1 cellular context compared by ENCODE assay signal in the genomic region with DNA sequence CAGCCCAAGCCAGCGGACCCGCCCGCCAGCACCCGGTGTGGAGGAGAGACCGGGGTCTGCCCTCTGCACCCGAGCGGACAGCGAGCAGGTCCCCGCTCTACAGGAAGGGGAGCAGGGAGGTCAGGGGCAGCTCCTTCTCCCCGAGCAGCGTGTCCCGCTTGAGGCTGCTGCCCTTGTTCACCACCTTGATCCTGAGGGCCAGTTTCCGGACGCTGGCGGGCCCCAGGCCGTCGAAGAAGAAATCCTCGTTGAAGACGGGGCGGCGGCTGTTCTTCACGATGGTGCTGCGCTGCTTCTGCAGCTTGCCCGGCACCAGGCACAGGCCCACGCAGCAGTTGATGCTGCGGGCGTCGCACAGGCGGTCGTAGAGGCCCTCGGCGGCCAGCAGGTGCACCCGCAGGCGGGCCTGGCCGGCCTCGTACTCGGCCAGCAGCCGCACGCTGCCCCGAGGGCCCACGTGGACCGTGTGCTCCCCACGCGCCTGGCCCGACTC.
TF ChIP-seq lines count a peak whose summit lies in the region.

No MANE protein-coding gene starts in this region.

TF ChIP-seq in GM23338, 12 proteins besides CTCF, POLR2A, EP300 and RAD21 (continued from another document):
- TF ChIP-seq, protein P1, sequence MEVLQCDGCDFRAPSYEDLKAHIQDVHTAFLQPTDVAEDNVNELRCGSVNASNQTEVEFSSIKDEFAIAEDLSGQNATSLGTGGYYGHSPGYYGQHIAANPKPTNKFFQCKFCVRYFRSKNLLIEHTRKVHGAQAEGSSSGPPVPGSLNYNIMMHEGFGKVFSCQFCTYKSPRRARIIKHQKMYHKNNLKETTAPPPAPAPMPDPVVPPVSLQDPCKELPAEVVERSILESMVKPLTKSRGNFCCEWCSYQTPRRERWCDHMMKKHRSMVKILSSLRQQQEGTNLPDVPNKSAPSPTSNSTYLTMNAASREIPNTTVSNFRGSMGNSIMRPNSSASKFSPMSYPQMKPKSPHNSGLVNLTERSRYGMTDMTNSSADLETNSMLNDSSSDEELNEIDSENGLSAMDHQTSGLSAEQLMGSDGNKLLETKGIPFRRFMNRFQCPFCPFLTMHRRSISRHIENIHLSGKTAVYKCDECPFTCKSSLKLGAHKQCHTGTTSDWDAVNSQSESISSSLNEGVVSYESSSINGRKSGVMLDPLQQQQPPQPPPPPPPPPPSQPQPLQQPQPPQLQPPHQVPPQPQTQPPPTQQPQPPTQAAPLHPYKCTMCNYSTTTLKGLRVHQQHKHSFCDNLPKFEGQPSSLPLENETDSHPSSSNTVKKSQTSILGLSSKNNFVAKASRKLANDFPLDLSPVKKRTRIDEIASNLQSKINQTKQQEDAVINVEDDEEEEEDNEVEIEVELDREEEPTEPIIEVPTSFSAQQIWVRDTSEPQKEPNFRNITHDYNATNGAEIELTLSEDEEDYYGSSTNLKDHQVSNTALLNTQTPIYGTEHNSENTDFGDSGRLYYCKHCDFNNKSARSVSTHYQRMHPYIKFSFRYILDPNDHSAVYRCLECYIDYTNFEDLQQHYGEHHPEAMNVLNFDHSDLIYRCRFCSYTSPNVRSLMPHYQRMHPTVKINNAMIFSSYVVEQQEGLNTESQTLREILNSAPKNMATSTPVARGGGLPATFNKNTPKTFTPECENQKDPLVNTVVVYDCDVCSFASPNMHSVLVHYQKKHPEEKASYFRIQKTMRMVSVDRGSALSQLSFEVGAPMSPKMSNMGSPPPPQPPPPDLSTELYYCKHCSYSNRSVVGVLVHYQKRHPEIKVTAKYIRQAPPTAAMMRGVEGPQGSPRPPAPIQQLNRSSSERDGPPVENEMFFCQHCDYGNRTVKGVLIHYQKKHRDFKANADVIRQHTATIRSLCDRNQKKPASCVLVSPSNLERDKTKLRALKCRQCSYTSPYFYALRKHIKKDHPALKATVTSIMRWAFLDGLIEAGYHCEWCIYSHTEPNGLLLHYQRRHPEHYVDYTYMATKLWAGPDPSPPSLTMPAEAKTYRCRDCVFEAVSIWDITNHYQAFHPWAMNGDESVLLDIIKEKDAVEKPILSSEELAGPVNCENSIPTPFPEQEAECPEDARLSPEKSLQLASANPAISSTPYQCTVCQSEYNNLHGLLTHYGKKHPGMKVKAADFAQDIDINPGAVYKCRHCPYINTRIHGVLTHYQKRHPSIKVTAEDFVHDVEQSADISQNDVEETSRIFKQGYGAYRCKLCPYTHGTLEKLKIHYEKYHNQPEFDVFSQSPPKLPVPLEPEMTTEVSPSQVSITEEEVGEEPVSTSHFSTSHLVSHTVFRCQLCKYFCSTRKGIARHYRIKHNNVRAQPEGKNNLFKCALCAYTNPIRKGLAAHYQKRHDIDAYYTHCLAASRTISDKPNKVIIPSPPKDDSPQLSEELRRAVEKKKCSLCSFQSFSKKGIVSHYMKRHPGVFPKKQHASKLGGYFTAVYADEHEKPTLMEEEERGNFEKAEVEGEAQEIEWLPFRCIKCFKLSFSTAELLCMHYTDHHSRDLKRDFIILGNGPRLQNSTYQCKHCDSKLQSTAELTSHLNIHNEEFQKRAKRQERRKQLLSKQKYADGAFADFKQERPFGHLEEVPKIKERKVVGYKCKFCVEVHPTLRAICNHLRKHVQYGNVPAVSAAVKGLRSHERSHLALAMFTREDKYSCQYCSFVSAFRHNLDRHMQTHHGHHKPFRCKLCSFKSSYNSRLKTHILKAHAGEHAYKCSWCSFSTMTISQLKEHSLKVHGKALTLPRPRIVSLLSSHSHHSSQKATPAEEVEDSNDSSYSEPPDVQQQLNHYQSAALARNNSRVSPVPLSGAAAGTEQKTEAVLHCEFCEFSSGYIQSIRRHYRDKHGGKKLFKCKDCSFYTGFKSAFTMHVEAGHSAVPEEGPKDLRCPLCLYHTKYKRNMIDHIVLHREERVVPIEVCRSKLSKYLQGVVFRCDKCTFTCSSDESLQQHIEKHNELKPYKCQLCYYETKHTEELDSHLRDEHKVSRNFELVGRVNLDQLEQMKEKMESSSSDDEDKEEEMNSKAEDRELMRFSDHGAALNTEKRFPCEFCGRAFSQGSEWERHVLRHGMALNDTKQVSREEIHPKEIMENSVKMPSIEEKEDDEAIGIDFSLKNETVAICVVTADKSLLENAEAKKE (CRISPR knock-in tag; IDR thresholded peaks at IDR 0.05) = no peak
- TF ChIP-seq EZH2 (IDR thresholded peaks at IDR 0.05; ENCODE audit: low read depth, unreplicated experiment) (no peak), ZNF331 (CRISPR knock-in tag; IDR thresholded peaks at IDR 0.05; ENCODE audit: low read depth) (no peak), NANOG (IDR thresholded peaks at IDR 0.05; ENCODE audit: borderline replicate concordance) (no peak), EZH2phosphoT487 (IDR thresholded peaks at IDR 0.05; ENCODE audit: unreplicated experiment) (no peak)
- TF ChIP-seq, protein P2, sequence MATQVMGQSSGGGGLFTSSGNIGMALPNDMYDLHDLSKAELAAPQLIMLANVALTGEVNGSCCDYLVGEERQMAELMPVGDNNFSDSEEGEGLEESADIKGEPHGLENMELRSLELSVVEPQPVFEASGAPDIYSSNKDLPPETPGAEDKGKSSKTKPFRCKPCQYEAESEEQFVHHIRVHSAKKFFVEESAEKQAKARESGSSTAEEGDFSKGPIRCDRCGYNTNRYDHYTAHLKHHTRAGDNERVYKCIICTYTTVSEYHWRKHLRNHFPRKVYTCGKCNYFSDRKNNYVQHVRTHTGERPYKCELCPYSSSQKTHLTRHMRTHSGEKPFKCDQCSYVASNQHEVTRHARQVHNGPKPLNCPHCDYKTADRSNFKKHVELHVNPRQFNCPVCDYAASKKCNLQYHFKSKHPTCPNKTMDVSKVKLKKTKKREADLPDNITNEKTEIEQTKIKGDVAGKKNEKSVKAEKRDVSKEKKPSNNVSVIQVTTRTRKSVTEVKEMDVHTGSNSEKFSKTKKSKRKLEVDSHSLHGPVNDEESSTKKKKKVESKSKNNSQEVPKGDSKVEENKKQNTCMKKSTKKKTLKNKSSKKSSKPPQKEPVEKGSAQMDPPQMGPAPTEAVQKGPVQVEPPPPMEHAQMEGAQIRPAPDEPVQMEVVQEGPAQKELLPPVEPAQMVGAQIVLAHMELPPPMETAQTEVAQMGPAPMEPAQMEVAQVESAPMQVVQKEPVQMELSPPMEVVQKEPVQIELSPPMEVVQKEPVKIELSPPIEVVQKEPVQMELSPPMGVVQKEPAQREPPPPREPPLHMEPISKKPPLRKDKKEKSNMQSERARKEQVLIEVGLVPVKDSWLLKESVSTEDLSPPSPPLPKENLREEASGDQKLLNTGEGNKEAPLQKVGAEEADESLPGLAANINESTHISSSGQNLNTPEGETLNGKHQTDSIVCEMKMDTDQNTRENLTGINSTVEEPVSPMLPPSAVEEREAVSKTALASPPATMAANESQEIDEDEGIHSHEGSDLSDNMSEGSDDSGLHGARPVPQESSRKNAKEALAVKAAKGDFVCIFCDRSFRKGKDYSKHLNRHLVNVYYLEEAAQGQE (IDR thresholded peaks at IDR 0.05; ENCODE audit: unreplicated experiment) = no peak
